ENCODE assay signal across 20 cellular contexts in the genomic region with DNA sequence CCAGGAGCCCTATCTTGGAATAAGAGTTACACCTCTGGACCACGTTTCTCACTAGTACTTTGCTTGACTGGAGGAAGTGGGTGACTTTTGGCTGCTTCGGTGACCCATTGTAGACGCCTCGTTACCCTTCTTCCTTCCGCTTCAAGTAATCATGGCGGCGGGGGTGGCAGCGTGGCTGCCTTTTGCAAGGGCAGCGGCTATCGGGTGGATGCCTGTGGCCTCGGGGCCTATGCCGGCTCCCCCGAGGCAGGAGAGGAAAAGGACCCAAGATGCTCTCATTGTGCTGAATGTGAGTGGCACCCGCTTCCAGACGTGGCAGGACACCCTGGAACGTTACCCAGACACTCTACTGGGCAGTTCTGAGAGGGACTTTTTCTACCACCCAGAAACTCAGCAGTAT. TPM values are rescaled to one million over a fixed set of nuclear protein-coding genes. Genes with fewer than 3 reads are reported as not detected.
DNase-seq lines count a peak whose midpoint lies in the region; ATAC-seq and TF ChIP-seq lines count a peak whose summit lies in the region.
"Had no signal": no experiment of that assay in that cellular context is flagged by ENCODE, and none has a peak within 500 bp of the region (broad histone marks: within the 10 kb centered on the region; RNA-seq: fewer than 3 reads in every experiment).

No MANE protein-coding gene starts in this region.

- TF ChIP-seq CTCF in SK-N-SH (IDR thresholded peaks at IDR 0.05) (no peak), dorsolateral prefrontal cortex (IDR thresholded peaks at IDR 0.05 in 54 of 56, conservative IDR thresholded peaks at IDR 0.05 in 2 of 56; ENCODE audit: low read depth in 1 of 56, partially characterized antibody in 56 of 56) (no peak), nephron progenitor cell (IDR thresholded peaks at IDR 0.05) (no peak)

- TF ChIP-seq EP300 in SK-N-SH (IDR thresholded peaks at IDR 0.05; ENCODE audit: borderline replicate concordance in 1 of 2, low read depth in 1 of 2, low read length in 1 of 2), result no peak

- H3K79me2 ChIP-seq in SK-N-SH (ENCODE audit: insufficient read depth), result no peaks in the 10 kb centered on the region

- peaks cover 25% of the 10 kb centered on the region for H3K27me3 ChIP-seq in SK-N-SH (ENCODE audit: insufficient read depth)
- peaks cover 0 to 17% (median 0%) of the 10 kb centered on the region in 45 donors for H3K27me3 ChIP-seq in dorsolateral prefrontal cortex

- no peaks in the 10 kb centered on the region for H3K9me2 ChIP-seq in SK-N-SH

- H4K20me1 ChIP-seq in SK-N-SH (ENCODE audit: insufficient read depth), result no peaks in the 10 kb centered on the region
- H4K20me1 ChIP-seq: BLaER1 had no signal

- H3K9ac ChIP-seq in SK-N-SH, result no peak overlapping the region
- H3K9ac ChIP-seq: BLaER1 had no signal

- no peak overlapping the region for H2AFZ ChIP-seq in SK-N-SH (ENCODE audit: low read depth)

- intact Hi-C loops in dorsolateral prefrontal cortex (cut with DNase I), result loop anchor here (5.0 to 10.0 kb wide), 5 partner anchors 278 to 1010 kb away; no protein-coding TSS in a partner anchor

- peaks cover 29% of the 10 kb centered on the region for H3K27me3 Mint-ChIP-seq in nephron progenitor cell (ENCODE audit: low read depth, poor library complexity)

- no peak overlapping the region for H3K4me3 ChIP-seq in SK-N-SH (ENCODE audit: low read depth in 2 of 2, low read length in 1 of 2)
- H3K4me3 ChIP-seq in dorsolateral prefrontal cortex, result peak overlapping the region in 41 of 59 donors; percentile 47 to 78 (median 69)
- H3K4me3 ChIP-seq: BLaER1 had no signal

- H3K4me1 ChIP-seq in SK-N-SH (ENCODE audit: control insufficient read depth in 1 of 2, insufficient read depth in 2 of 2, low read depth in 1 of 2, low read length in 1 of 2), result peaks cover 4 to 8% of the 10 kb centered on the region in 2 experiments; a peak in 2 of 4 replicates
- H3K4me1 ChIP-seq: BLaER1 had no signal

- TF ChIP-seq RAD21 in SK-N-SH (IDR thresholded peaks at IDR 0.05; ENCODE audit: low read length), result no peak

- WGBS in SK-N-SH (ENCODE audit: low lambda C conversion rate), result 48% methylated on average over 13 of the region's 16 CpGs

- H3K4me2 ChIP-seq in SK-N-SH, result no peak overlapping the region
- H3K4me2 ChIP-seq: BLaER1 had no signal

- H3K36me3 ChIP-seq in SK-N-SH (replicated peaks in 1 of 2; ENCODE audit: control insufficient read depth in 1 of 2, insufficient read depth in 2 of 2, low read length in 1 of 2), result no peaks in the 10 kb centered on the region
- H3K36me3 ChIP-seq: BLaER1 had no signal

- CTCF ChIA-PET in SK-N-SH (lab: Yijun Ruan, JAX), result interaction anchor here (0.6 to 2.9 kb wide), 2 partner anchors 154 to 339 kb away, joined by 3 to 14 read pairs; no protein-coding TSS in a partner anchor

- ATAC-seq in SK-N-SH treated with all-trans-retinoic acid at 6 μM for 48 hours, result no peak
- ATAC-seq: left lobe of liver; stimulated activated naive B cell treated with anti-CD40 and anti-IgM and Interleukin-4, amounts not matched to agents 10 μg/mL and 1 μg/mL and 100 μg/mL, for 72 hours had no signal

- H3K36me3 Mint-ChIP-seq in nephron progenitor cell (ENCODE audit: low read depth), result no peaks in the 10 kb centered on the region
- H3K36me3 Mint-ChIP-seq: activated CD4-positive, alpha-beta memory T cell treated with anti-CD3 and anti-CD28 coated beads for 36 hours had no signal

- no peaks in the 10 kb centered on the region for H3F3A ChIP-seq in SK-N-SH (replicated peaks; ENCODE audit: insufficient read depth)

- H3K4me1 Mint-ChIP-seq in nephron progenitor cell, result peaks cover 17% of the 10 kb centered on the region

- H3K27ac ChIP-seq in SK-N-SH (ENCODE audit: low read depth in 2 of 2, low read length in 1 of 2) (no peak overlapping the region), dorsolateral prefrontal cortex (peak overlapping the region in 2 of 59 donors; percentile 86 to 91)
- H3K27ac ChIP-seq: BLaER1 had no signal

- H3K4me3 Mint-ChIP-seq in nephron progenitor cell, result peak overlapping the region; percentile 95
- H3K4me3 Mint-ChIP-seq: activated CD4-positive, alpha-beta memory T cell treated with anti-CD3 and anti-CD28 coated beads for 36 hours; stimulated activated naive B cell treated with anti-CD40 and anti-IgM and Interleukin-4, amounts not matched to agents 10 μg/mL and 1 μg/mL and 100 μg/mL, for 72 hours had no signal

- H3K9me3 Mint-ChIP-seq in nephron progenitor cell, result no peaks in the 10 kb centered on the region
- H3K9me3 Mint-ChIP-seq: activated CD4-positive, alpha-beta memory T cell treated with anti-CD3 and anti-CD28 coated beads for 36 hours had no signal

- POLR2A ChIA-PET in SK-N-SH (lab: Yijun Ruan, JAX), result no interaction called here

- peak; percentile 14 for DNase-seq in SK-N-SH
- peak in 1 of 10 donors; percentile 15 for DNase-seq in dorsolateral prefrontal cortex
- DNase-seq in nephron progenitor cell, result no peak
- DNase-seq in CD1c-positive myeloid dendritic cell (ENCODE audit: extremely low spot score), result no peak
- no peak for DNase-seq in iPS-NIHi11 (ENCODE audit: low spot score)
- no peak for DNase-seq in AML-193 (lab: John Stamatoyannopoulos, UW)
- no peak for DNase-seq in HuH-7.5 (ENCODE audit: low spot score)
- DNase-seq: activated CD4-positive, alpha-beta memory T cell treated with anti-CD3 and anti-CD28 coated beads for 36 hours; activated effector memory CD4-positive, alpha-beta T cell treated with Interleukin-2 at 50 U/mL for 16 hours; KG1; midbrain; NCI-H2171 treated with DMSO at 0.1 percent for 48 hours; NCI-H774; stimulated activated CD4-positive, alpha-beta T cell treated with anti-CD3 and anti-CD28 coated beads, Interleukin-2, amount 100 ng/mL, for 48 hours; stimulated activated naive B cell treated with anti-CD40 and anti-IgM and Interleukin-4, amounts not matched to agents 10 μg/mL and 1 μg/mL and 100 μg/mL, for 72 hours; T-helper 9 cell had no signal

- H3K27ac Mint-ChIP-seq in nephron progenitor cell, result no peak overlapping the region
- H3K27ac Mint-ChIP-seq: activated CD4-positive, alpha-beta memory T cell treated with anti-CD3 and anti-CD28 coated beads for 36 hours; stimulated activated naive B cell treated with anti-CD40 and anti-IgM and Interleukin-4, amounts not matched to agents 10 μg/mL and 1 μg/mL and 100 μg/mL, for 72 hours had no signal

- H3K9me3 ChIP-seq in SK-N-SH, result no peaks in the 10 kb centered on the region

TF ChIP-seq in SK-N-SH, 30 proteins besides CTCF, POLR2A, EP300 and RAD21 (continues in another document):
- no peak for TF ChIP-seq TEAD4 (IDR thresholded peaks at IDR 0.05; ENCODE audit: borderline replicate concordance, insufficient read depth)
- no peak for TF ChIP-seq MEF2A (IDR thresholded peaks at IDR 0.05; ENCODE audit: borderline replicate concordance, low read depth)
- no peak for TF ChIP-seq GATA2 (CRISPR knock-in tag; IDR thresholded peaks at IDR 0.05)
- TF ChIP-seq GABPA (IDR thresholded peaks at IDR 0.05; ENCODE audit: low read depth), result no peak
- no peak for TF ChIP-seq NFIC (IDR thresholded peaks at IDR 0.05; ENCODE audit: borderline replicate concordance)
- TF ChIP-seq, protein P1, sequence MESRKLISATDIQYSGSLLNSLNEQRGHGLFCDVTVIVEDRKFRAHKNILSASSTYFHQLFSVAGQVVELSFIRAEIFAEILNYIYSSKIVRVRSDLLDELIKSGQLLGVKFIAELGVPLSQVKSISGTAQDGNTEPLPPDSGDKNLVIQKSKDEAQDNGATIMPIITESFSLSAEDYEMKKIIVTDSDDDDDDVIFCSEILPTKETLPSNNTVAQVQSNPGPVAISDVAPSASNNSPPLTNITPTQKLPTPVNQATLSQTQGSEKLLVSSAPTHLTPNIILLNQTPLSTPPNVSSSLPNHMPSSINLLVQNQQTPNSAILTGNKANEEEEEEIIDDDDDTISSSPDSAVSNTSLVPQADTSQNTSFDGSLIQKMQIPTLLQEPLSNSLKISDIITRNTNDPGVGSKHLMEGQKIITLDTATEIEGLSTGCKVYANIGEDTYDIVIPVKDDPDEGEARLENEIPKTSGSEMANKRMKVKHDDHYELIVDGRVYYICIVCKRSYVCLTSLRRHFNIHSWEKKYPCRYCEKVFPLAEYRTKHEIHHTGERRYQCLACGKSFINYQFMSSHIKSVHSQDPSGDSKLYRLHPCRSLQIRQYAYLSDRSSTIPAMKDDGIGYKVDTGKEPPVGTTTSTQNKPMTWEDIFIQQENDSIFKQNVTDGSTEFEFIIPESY (IDR thresholded peaks at IDR 0.05; ENCODE audit: borderline replicate concordance, low read depth), result no peak
- TF ChIP-seq FOSL2 (IDR thresholded peaks at IDR 0.05; ENCODE audit: borderline replicate concordance, low read depth), result no peak

TF ChIP-seq in SK-N-SH treated with all-trans-retinoic acid at 6 μM for 48 hours, 23 proteins besides CTCF, POLR2A, EP300 and RAD21 (continues in another document):
- TF ChIP-seq CSDC2 (CRISPR knock-in tag; IDR thresholded peaks at IDR 0.05) (no peak), TOX (CRISPR knock-in tag; IDR thresholded peaks at IDR 0.05; ENCODE audit: borderline replicate concordance) (no peak), ZFP30 (CRISPR knock-in tag; IDR thresholded peaks at IDR 0.05) (no peak), ZNF70 (CRISPR knock-in tag; IDR thresholded peaks at IDR 0.05) (no peak), ZNF565 (CRISPR knock-in tag; conservative IDR thresholded peaks at IDR 0.05; ENCODE audit: low read depth) (no peak)
- TF ChIP-seq, protein P2, sequence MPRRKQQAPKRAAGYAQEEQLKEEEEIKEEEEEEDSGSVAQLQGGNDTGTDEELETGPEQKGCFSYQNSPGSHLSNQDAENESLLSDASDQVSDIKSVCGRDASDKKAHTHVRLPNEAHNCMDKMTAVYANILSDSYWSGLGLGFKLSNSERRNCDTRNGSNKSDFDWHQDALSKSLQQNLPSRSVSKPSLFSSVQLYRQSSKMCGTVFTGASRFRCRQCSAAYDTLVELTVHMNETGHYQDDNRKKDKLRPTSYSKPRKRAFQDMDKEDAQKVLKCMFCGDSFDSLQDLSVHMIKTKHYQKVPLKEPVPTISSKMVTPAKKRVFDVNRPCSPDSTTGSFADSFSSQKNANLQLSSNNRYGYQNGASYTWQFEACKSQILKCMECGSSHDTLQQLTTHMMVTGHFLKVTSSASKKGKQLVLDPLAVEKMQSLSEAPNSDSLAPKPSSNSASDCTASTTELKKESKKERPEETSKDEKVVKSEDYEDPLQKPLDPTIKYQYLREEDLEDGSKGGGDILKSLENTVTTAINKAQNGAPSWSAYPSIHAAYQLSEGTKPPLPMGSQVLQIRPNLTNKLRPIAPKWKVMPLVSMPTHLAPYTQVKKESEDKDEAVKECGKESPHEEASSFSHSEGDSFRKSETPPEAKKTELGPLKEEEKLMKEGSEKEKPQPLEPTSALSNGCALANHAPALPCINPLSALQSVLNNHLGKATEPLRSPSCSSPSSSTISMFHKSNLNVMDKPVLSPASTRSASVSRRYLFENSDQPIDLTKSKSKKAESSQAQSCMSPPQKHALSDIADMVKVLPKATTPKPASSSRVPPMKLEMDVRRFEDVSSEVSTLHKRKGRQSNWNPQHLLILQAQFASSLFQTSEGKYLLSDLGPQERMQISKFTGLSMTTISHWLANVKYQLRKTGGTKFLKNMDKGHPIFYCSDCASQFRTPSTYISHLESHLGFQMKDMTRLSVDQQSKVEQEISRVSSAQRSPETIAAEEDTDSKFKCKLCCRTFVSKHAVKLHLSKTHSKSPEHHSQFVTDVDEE (CRISPR knock-in tag; IDR thresholded peaks at IDR 0.05), result no peak

RNA-seq across cellular contexts. Expression of a gene that starts 1.5 kb away (rescaled TPM):
- polyA plus RNA-seq in SK-N-SH (2012; rRNA removed), result not detected in 2 replicates
- not detected in 2 replicates for polyA plus RNA-seq in SK-N-SH (2012; cell fraction: cytosol; rRNA removed)
- polyA plus RNA-seq in SK-N-SH (2012; cell fraction: nucleus; rRNA removed), result not detected in 2 replicates
- 10 to 100 TPM; 14.4 to 63.5 (median 32.4) TPM for total RNA-seq in dorsolateral prefrontal cortex
- total RNA-seq: activated CD4-positive, alpha-beta memory T cell treated with anti-CD3 and anti-CD28 coated beads for 36 hours; pulmonary artery endothelial cell had no signal

Comparison
In these comparisons a context has a peak if more than half of its experiments do, and no peak if none do; other contexts are left out.
1. H3K4me3 ChIP-seq: peak in dorsolateral prefrontal cortex (41 of 59); none in SK-N-SH (0 of 2).